ENCODE assay signal across 12 cellular contexts in the genomic region with DNA sequence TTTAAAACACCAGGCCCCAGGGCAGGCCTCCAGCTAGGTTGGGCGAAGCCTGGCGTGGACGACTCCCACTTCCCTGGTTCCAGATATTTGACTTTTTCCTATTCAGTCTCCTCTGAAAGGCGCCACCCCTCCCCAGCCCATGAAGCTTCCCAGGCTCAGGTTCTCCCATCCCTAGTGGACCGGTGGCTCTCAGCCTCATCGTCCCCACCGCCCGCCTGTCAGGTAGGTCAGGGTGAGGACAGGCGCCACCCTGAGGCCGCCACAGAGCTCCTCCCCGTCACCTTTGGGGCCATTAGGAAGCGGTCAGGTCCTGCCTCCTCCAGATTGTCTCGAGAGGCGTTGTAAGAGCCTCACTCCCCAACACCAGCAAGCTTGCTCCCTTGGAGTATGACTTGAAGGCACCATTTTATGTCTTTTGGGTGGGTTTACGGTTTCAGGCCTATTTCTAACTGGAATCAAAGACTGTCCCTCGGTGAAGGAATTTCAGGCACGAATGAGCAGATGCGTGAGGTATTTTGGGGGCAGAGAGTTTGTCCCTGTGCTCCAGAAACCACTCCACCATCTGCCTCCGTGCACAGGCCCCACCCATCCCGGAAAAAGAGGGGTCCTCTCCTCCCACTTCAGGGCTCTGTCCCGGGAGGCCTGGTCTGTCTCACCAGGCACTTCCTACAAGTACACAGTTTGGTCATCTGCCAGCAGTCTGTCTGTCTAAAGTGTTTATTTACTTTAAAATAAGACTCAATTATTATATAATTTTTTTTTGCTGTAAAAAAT. TPM values are rescaled to one million over a fixed set of nuclear protein-coding genes. Genes with fewer than 3 reads are reported as not detected.
DNase-seq lines count a peak whose midpoint lies in the region; ATAC-seq and TF ChIP-seq lines count a peak whose summit lies in the region.
"Had no signal": no experiment of that assay in that cellular context is flagged by ENCODE, and none has a peak within 500 bp of the region (broad histone marks: within the 10 kb centered on the region; RNA-seq: fewer than 3 reads in every experiment).

No MANE protein-coding gene starts in this region.

- ATAC-seq in left cardiac atrium = peak; percentile 64 to 76
- no peak for ATAC-seq in T-cell (replicated peaks in 1 of 4)
- ATAC-seq: activated naive CD4-positive, alpha-beta T cell treated with anti-CD3 and anti-CD28 coated beads, Interleukin-2, amount 50 U/mL, for 72 hours; stimulated activated memory B cell treated with anti-CD40 and anti-IgM and Interleukin-4, amounts not matched to agents 10 μg/mL and 1 μg/mL and 100 μg/mL, for 72 hours had no signal

- H3K4me3 Mint-ChIP-seq in T-cell = no peak overlapping the region
- H3K4me3 Mint-ChIP-seq: activated CD4-positive, alpha-beta T cell treated with anti-CD3 and anti-CD28 coated beads, Interleukin-2, amount 10 ng/mL, durations not matched to agents 24 days and 14 days; stimulated activated memory B cell treated with anti-CD40 and anti-IgM and Interleukin-4, amounts not matched to agents 10 μg/mL and 1 μg/mL and 100 μg/mL, for 72 hours had no signal

- H3K36me3 ChIP-seq in H7 (replicated peaks; ENCODE audit: control insufficient read depth, insufficient read depth, low read length) = no peaks in the 10 kb centered on the region; the same call in 1 of the 2 replicates

- peaks cover 21 to 23% (median 22%) of the 10 kb centered on the region in 3 donors for H3K4me1 Mint-ChIP-seq in T-cell

- TF ChIP-seq CTCF in astrocyte of the spinal cord (IDR thresholded peaks at IDR 0.05; ENCODE audit: low read depth, low read length) = no peak

- CTCF ChIA-PET in T-cell (lab: Charles Lee) = interaction anchor here in 1 of 2 donors (0.6 kb wide), 1 partner anchor 62 kb away, joined by 4 read pairs; no protein-coding TSS in a partner anchor
- CTCF ChIA-PET in HEK293T (lab: Yijun Ruan, JAX) = interaction anchor here (0.6 to 8.6 kb wide), 4 partner anchors 11 to 142 kb away, joined by 4 to 66 read pairs (median 8); no protein-coding TSS in a partner anchor

- H3K4me3 ChIP-seq in H7 (ENCODE audit: insufficient read depth, low read depth, low read length) (no peak overlapping the region), astrocyte of the spinal cord (ENCODE audit: low read depth, low read length) (no peak overlapping the region)

- no peaks in the 10 kb centered on the region for H3K36me3 Mint-ChIP-seq in T-cell
- H3K36me3 Mint-ChIP-seq: stimulated activated memory B cell treated with anti-CD40 and anti-IgM and Interleukin-4, amounts not matched to agents 10 μg/mL and 1 μg/mL and 100 μg/mL, for 72 hours had no signal

- POLR2A ChIA-PET in T-cell (lab: Charles Lee) = no interaction called here
- POLR2A ChIA-PET in HEK293T (lab: Yijun Ruan, JAX) = no interaction called here

- peaks cover 50 to 63% of the 10 kb centered on the region in 2 donors for H3K27me3 Mint-ChIP-seq in T-cell

- H3K27ac Mint-ChIP-seq in T-cell = no peak overlapping the region
- H3K27ac Mint-ChIP-seq: activated CD4-positive, alpha-beta T cell treated with anti-CD3 and anti-CD28 coated beads, Interleukin-2, amount 10 ng/mL, durations not matched to agents 24 days and 14 days; activated naive CD4-positive, alpha-beta T cell treated with anti-CD3 and anti-CD28 coated beads, Interleukin-2, amount 50 U/mL, for 72 hours; stimulated activated memory B cell treated with anti-CD40 and anti-IgM and Interleukin-4, amounts not matched to agents 10 μg/mL and 1 μg/mL and 100 μg/mL, for 72 hours had no signal

- no peaks in the 10 kb centered on the region for H3K27me3 ChIP-seq in H7 (ENCODE audit: control insufficient read depth, insufficient read depth, low read length)

- DNase-seq in H7 = peak; percentile 80
- peak; percentile 42 for DNase-seq in astrocyte of the spinal cord (ENCODE audit: low read depth, low spot score)
- peak; percentile 78 for DNase-seq in left cardiac atrium
- DNase-seq in renal cortical epithelial cell (ENCODE audit: low read depth) = peak; percentile 35
- DNase-seq in T-cell = no peak
- DNase-seq in HEK293T (ENCODE audit: extremely low spot score) = no peak
- DNase-seq in epidermal melanocyte (ENCODE audit: insufficient read length, low spot score) = no peak
- no peak for DNase-seq in Kasumi-1 (lab: John Stamatoyannopoulos, UW)
- DNase-seq: activated CD4-positive, alpha-beta T cell treated with anti-CD3 and anti-CD28 coated beads, Interleukin-2, amount 10 ng/mL, durations not matched to agents 24 days and 14 days; Calu3 had no signal

- in situ Hi-C loops in astrocyte of the spinal cord (cut with HindIII; ENCODE audit: low sequenced_read_pairs) = no loop called here

- H3K9me3 Mint-ChIP-seq in T-cell = peaks cover 0 to 6% (median 0%) of the 10 kb centered on the region in 3 donors

- intact Hi-C loops in left cardiac atrium (cut with DNase I) = loop anchor here (5.0 to 10.0 kb wide), 3 partner anchors 58 to 72 kb away; a partner anchor contains a TSS

TF ChIP-seq in HEK293T, 16 proteins besides CTCF, POLR2A, EP300 and RAD21:
- TF ChIP-seq SP1 (IDR thresholded peaks at IDR 0.05) (no peak), TARDBP (IDR thresholded peaks at IDR 0.05) (no peak), FOXM1 (IDR thresholded peaks at IDR 0.05; ENCODE audit: borderline replicate concordance) (no peak), LEF1 (IDR thresholded peaks at IDR 0.05; ENCODE audit: borderline replicate concordance) (no peak), L3MBTL2 (conservative IDR thresholded peaks at IDR 0.05) (no peak), FOXK2 (IDR thresholded peaks at IDR 0.05) (no peak), SUZ12 (IDR thresholded peaks at IDR 0.05) (no peak), HDGF (IDR thresholded peaks at IDR 0.05; ENCODE audit: borderline replicate concordance) (no peak), CTBP1 (IDR thresholded peaks at IDR 0.05; ENCODE audit: borderline replicate concordance) (no peak)

RNA-seq across cellular contexts. Expression of a gene that starts 55.6 kb away (rescaled TPM):
- 20.5 and 22.4 TPM in 2 replicates for total RNA-seq in H7 (2014; rRNA removed; shearing (Covaris generic))
- total RNA-seq in left cardiac atrium = 100 to 1,000 TPM; 125 to 201 TPM
- total RNA-seq in renal cortical epithelial cell = 24.7 and 91.3 TPM in 2 replicates
- 1 to 10 TPM in 1 of 5 donors, under 1 TPM in 4; 0.56 to 1.1 (median 0.70) TPM for total RNA-seq in T-cell

Comparison
In these comparisons a context has a peak if more than half of its experiments do, and no peak if none do; other contexts are left out.
1. DNase-seq: peak in H7 (single experiment), astrocyte of the spinal cord (single experiment), left cardiac atrium (single experiment) and renal cortical epithelial cell (single experiment); none in T-cell (0 of 34), HEK293T (single experiment), epidermal melanocyte (single experiment) and Kasumi-1 (0 of 2).
2. ATAC-seq: peak in left cardiac atrium (2 of 2); none in T-cell (0 of 4).
3. RNA of a gene that starts 55.6 kb away (total RNA-seq): 125 to 201 TPM in left cardiac atrium, 24.7 to 91.3 TPM in renal cortical epithelial cell and 20.5 to 22.4 TPM in H7; 0.56 to 1.1 TPM in T-cell; every median in the first group is over 10 times any median in the second.